25 cellular contexts compared by ENCODE assay signal in genomic region chr3:181410870-181411269, GRCh38.
A peak's percentile ranks its signal among the peaks of the same experiment; 100 is the strongest.
DNase-seq lines count a peak whose midpoint lies in the region; ATAC-seq, FAIRE-seq and TF ChIP-seq lines count a peak whose summit lies in the region.
"Had no signal": no experiment of that assay in that cellular context is flagged by ENCODE, and none has a peak within 500 bp of the region (broad histone marks: within the 10 kb centered on the region; RNA-seq: fewer than 3 reads in every experiment).

No MANE protein-coding gene starts in this region.

- no peaks in the 10 kb centered on the region for H3K27me3 Mint-ChIP-seq in stimulated activated memory B cell treated with anti-CD40 and anti-IgM and Interleukin-4, amounts not matched to agents 10 μg/mL and 1 μg/mL and 100 μg/mL, for 72 hours
- H3K27me3 Mint-ChIP-seq: B cell; CD4-positive, alpha-beta T cell; CD8-positive, alpha-beta memory T cell had no signal

- H3K4me1 Mint-ChIP-seq in stimulated activated memory B cell treated with anti-CD40 and anti-IgM and Interleukin-4, amounts not matched to agents 10 μg/mL and 1 μg/mL and 100 μg/mL, for 72 hours, result no peaks in the 10 kb centered on the region
- H3K4me1 Mint-ChIP-seq: B cell; CD8-positive, alpha-beta memory T cell had no signal

- TF ChIP-seq RAD21 in HepG2 (CRISPR knock-in tag; IDR thresholded peaks at IDR 0.05), result no peak

- TF ChIP-seq EP300 in HepG2 (IDR thresholded peaks at IDR 0.05; ENCODE audit: low read depth in 2 of 2, low read length in 2 of 2), result no peak
- TF ChIP-seq EP300 in HepG2 (CRISPR knock-in tag; IDR thresholded peaks at IDR 0.05; ENCODE audit: borderline replicate concordance), result no peak

- no TSS peak for BruUV-seq in HepG2 (replicated peaks; lab: Mats Ljungman, UMichigan)

- H3K4me2 ChIP-seq in HepG2 (ENCODE audit: low read depth, low read length) (no peak overlapping the region), OCI-LY1 (ENCODE audit: low read length) (no peak overlapping the region)
- H3K4me2 ChIP-seq: A549; BLaER1 treated with 17β-estradiol and CSF1 and Interleukin-3, amounts not matched to agents 10 nM and 100 nM had no signal

- no peak overlapping the region for H3K4me3 Mint-ChIP-seq in stimulated activated memory B cell treated with anti-CD40 and anti-IgM and Interleukin-4, amounts not matched to agents 10 μg/mL and 1 μg/mL and 100 μg/mL, for 72 hours
- H3K4me3 Mint-ChIP-seq: B cell; CD4-positive, alpha-beta T cell; CD8-positive, alpha-beta memory T cell had no signal

- POLR2A ChIA-PET in HepG2 (lab: Yijun Ruan, JAX), result no interaction called here

- H3K4me3 ChIP-seq in HepG2 (replicated peaks in 1 of 3; ENCODE audit: insufficient read depth in 1 of 3, low read depth in 2 of 3, low read length in 3 of 3) (no peak overlapping the region), right lobe of liver (no peak overlapping the region), OCI-LY1 (ENCODE audit: low read depth, low read length, poor library complexity, severe bottlenecking) (no peak overlapping the region)
- H3K4me3 ChIP-seq: A549; BLaER1 treated with 17β-estradiol and CSF1 and Interleukin-3, amounts not matched to agents 10 nM and 100 nM had no signal

- H3K36me3 ChIP-seq in HepG2 (replicated peaks in 1 of 2; ENCODE audit: control insufficient read depth in 1 of 2, insufficient read depth in 2 of 2, low read length in 2 of 2) (no peaks in the 10 kb centered on the region), right lobe of liver (no peaks in the 10 kb centered on the region), OCI-LY1 (ENCODE audit: insufficient read depth, low read length) (no peaks in the 10 kb centered on the region)
- H3K36me3 ChIP-seq: BLaER1 treated with 17β-estradiol and CSF1 and Interleukin-3, amounts not matched to agents 10 nM and 100 nM had no signal

- peaks cover 6% of the 10 kb centered on the region for H3K9me3 Mint-ChIP-seq in stimulated activated memory B cell treated with anti-CD40 and anti-IgM and Interleukin-4, amounts not matched to agents 10 μg/mL and 1 μg/mL and 100 μg/mL, for 72 hours

- ATAC-seq in HepG2, result no peak
- no peak for ATAC-seq in right lobe of liver
- no peak for ATAC-seq in HG03159 (IDR thresholded peaks at IDR 0.05; ENCODE audit: unreplicated experiment)
- no peak for ATAC-seq in stimulated activated memory B cell treated with anti-CD40 and anti-IgM and Interleukin-4, amounts not matched to agents 10 μg/mL and 1 μg/mL and 100 μg/mL, for 72 hours
- ATAC-seq: A549 had no signal

- in situ Hi-C loops in HepG2 (cut with HindIII; ENCODE audit: extremely low pct_ligation_motif_present, low pct_unique_long_range_greater_than_20kb), result no loop called here

- no peaks in the 10 kb centered on the region for H3K36me3 Mint-ChIP-seq in stimulated activated memory B cell treated with anti-CD40 and anti-IgM and Interleukin-4, amounts not matched to agents 10 μg/mL and 1 μg/mL and 100 μg/mL, for 72 hours

- H4K20me1 ChIP-seq in HepG2 (ENCODE audit: insufficient read depth, low read length) (no peaks in the 10 kb centered on the region), OCI-LY1 (ENCODE audit: insufficient read depth, low read length) (no peaks in the 10 kb centered on the region)
- H4K20me1 ChIP-seq: BLaER1 treated with 17β-estradiol and CSF1 and Interleukin-3, amounts not matched to agents 10 nM and 100 nM had no signal

- TF ChIP-seq CTCF in HepG2 (CRISPR knock-in tag; IDR thresholded peaks at IDR 0.05) (no peak), right lobe of liver (IDR thresholded peaks at IDR 0.05) (no peak), OCI-LY1 (IDR thresholded peaks at IDR 0.05; ENCODE audit: low read length) (no peak)

- H3K27me3 ChIP-seq in HepG2 (ENCODE audit: control insufficient read depth in 1 of 2, insufficient read depth in 2 of 2, low read length in 2 of 2), result no peaks in the 10 kb centered on the region; a peak in 1 of 5 replicates
- no peaks in the 10 kb centered on the region for H3K27me3 ChIP-seq in right lobe of liver
- H3K27me3 ChIP-seq in OCI-LY1 (ENCODE audit: insufficient read depth, low read length), result no peaks in the 10 kb centered on the region
- H3K27me3 ChIP-seq: BLaER1 treated with 17β-estradiol and CSF1 and Interleukin-3, amounts not matched to agents 10 nM and 100 nM had no signal

- CTCF ChIA-PET in HepG2 (lab: Yijun Ruan, JAX; ENCODE audit: low intra/inter-chr PET ratio, low total read pairs), result no interaction called here

- DNase-seq in HepG2 (ENCODE audit: low spot score) (no peak), right lobe of liver (no peak), NCI-H2081 (lab: John Stamatoyannopoulos, UW) (no peak)
- DNase-seq: AML-193; CD4-positive, alpha-beta T cell; CD8-positive, alpha-beta memory T cell; COR-L47; DMS 273 treated with DMSO at 0.1 percent for 48 hours; DMS153; DMS53; DMS79; DND-41; EL; GF-D8 had no signal

- no peaks in the 10 kb centered on the region for H3K9me2 ChIP-seq in OCI-LY1 (ENCODE audit: low read depth, low read length)

- no peak overlapping the region for H2AFZ ChIP-seq in HepG2 (ENCODE audit: low read length)
- H2AFZ ChIP-seq in OCI-LY1 (ENCODE audit: low read length), result peak overlapping the region; percentile 27; the same call in 1 of the 2 replicates

- H3K79me2 ChIP-seq in HepG2 (ENCODE audit: insufficient read depth, low read length) (no peaks in the 10 kb centered on the region), OCI-LY1 (ENCODE audit: insufficient read depth, low read length) (no peaks in the 10 kb centered on the region)

- TF ChIP-seq POLR2A in HepG2 (IDR thresholded peaks at IDR 0.05; ENCODE audit: insufficient read depth in 1 of 2, low read depth in 2 of 2, low read length in 2 of 2) (no peak), right lobe of liver (IDR thresholded peaks at IDR 0.05) (no peak)

- intact Hi-C loops in HepG2 (cut with micrococcal nuclease; ENCODE audit: unreplicated experiment), result no loop called here
- intact Hi-C loops in right lobe of liver (cut with DNase I), result no loop called here

- H3K9me3 ChIP-seq in HepG2 (ENCODE audit: low read length) (no peaks in the 10 kb centered on the region), right lobe of liver (no peaks in the 10 kb centered on the region), OCI-LY1 (ENCODE audit: low read length) (no peaks in the 10 kb centered on the region)
- H3K9me3 ChIP-seq: A549; BLaER1 treated with 17β-estradiol and CSF1 and Interleukin-3, amounts not matched to agents 10 nM and 100 nM had no signal

- 2% methylated on average over 4 of the region's 4 CpGs for WGBS in HepG2 (ENCODE audit: low lambda C conversion rate)
- 73% methylated on average over 4 of the region's 4 CpGs for WGBS in right lobe of liver (ENCODE audit: insufficient coverage, low coverage, low lambda C conversion rate, missing lambda C conversion rate)

- no peak overlapping the region for H3K27ac Mint-ChIP-seq in stimulated activated memory B cell treated with anti-CD40 and anti-IgM and Interleukin-4, amounts not matched to agents 10 μg/mL and 1 μg/mL and 100 μg/mL, for 72 hours
- H3K27ac Mint-ChIP-seq: B cell; CD4-positive, alpha-beta T cell; CD8-positive, alpha-beta memory T cell had no signal

- H3K9ac ChIP-seq in HepG2 (ENCODE audit: insufficient read depth, low read depth, low read length) (no peak overlapping the region), OCI-LY1 (ENCODE audit: low read length) (no peak overlapping the region)
- H3K9ac ChIP-seq: BLaER1 treated with 17β-estradiol and CSF1 and Interleukin-3, amounts not matched to agents 10 nM and 100 nM had no signal

- H3K27ac ChIP-seq in HepG2 (ENCODE audit: extremely low read length, insufficient read depth, low read length) (no peak overlapping the region), right lobe of liver (no peak overlapping the region), OCI-LY1 (ENCODE audit: low read depth, low read length, poor library complexity, severe bottlenecking) (peak overlapping the region; percentile 34)
- H3K27ac ChIP-seq: 22Rv1; A549; BLaER1 treated with 17β-estradiol and CSF1 and Interleukin-3, amounts not matched to agents 10 nM and 100 nM; C4-2B had no signal

- H3F3A ChIP-seq in OCI-LY1 (ENCODE audit: insufficient read depth, low read length), result no peaks in the 10 kb centered on the region

- H3K4me1 ChIP-seq in HepG2 (ENCODE audit: insufficient read depth, low read length) (no peaks in the 10 kb centered on the region), right lobe of liver (no peaks in the 10 kb centered on the region), OCI-LY1 (ENCODE audit: insufficient read depth, low read length, severe bottlenecking) (peaks cover 75% of the 10 kb centered on the region)
- H3K4me1 ChIP-seq: A549; BLaER1 treated with 17β-estradiol and CSF1 and Interleukin-3, amounts not matched to agents 10 nM and 100 nM had no signal

- no peak for FAIRE-seq in HepG2 (lab: Jason Lieb, UNC)
- peak; percentile 33 for FAIRE-seq in islet of Langerhans (lab: Jason Lieb, UNC)
- FAIRE-seq: A549, GM12891, GM19239 had no signal

TF ChIP-seq in HepG2, 621 proteins besides CTCF, POLR2A, EP300 and RAD21:
- TF ChIP-seq MAFF (IDR thresholded peaks at IDR 0.05; ENCODE audit: low read depth, low read length), result peak; percentile 2; the same call in 1 of the 2 replicates
- TF ChIP-seq MAFK (conservative IDR thresholded peaks at IDR 0.05 in 1 of 2, IDR thresholded peaks at IDR 0.05 in 1 of 2; ENCODE audit: low read length in 2 of 2), result peak in 1 of 2 experiments; percentile 65; a peak in 2 of 4 replicates
- no peak for TF ChIP-seq DZIP1 (CRISPR knock-in tag; IDR thresholded peaks at IDR 0.05)
- no peak for TF ChIP-seq BHLHE40 (IDR thresholded peaks at IDR 0.05; ENCODE audit: low read length)
